10 cellular contexts compared by ENCODE assay signal in genomic region chr12:122099856-122100255, GRCh38. TPM values are rescaled to one million over a fixed set of nuclear protein-coding genes. Genes with fewer than 3 reads are reported as not detected.
DNase-seq lines count a peak whose midpoint lies in the region; ATAC-seq and TF ChIP-seq lines count a peak whose summit lies in the region.
"Had no signal": no experiment of that assay in that cellular context is flagged by ENCODE, and none has a peak within 500 bp of the region (broad histone marks: within the 10 kb centered on the region; RNA-seq: fewer than 3 reads in every experiment).

No MANE protein-coding gene starts in this region.

- DNase-seq in breast epithelium (ENCODE audit: low spot score in 2 of 2) = no peak
- DNase-seq in MCF 10A (ENCODE audit: unreplicated experiment) = no peak
- DNase-seq in T-helper 2 cell treated with Interferon-gamma antibody and Interleukin-4, amounts not matched to agents 5 μg/mL and 100 μg/mL, for 36 hours (ENCODE audit: low spot score) = no peak
- DNase-seq in lower lobe of right lung = no peak
- DNase-seq in transverse colon = no peak
- DNase-seq in progenitor cell of endocrine pancreas (ENCODE audit: low spot score, unreplicated experiment) = no peak
- no peak for DNase-seq in NCI-H187 treated with DMSO at 0.1 percent for 48 hours (lab: John Stamatoyannopoulos, UW)
- DNase-seq: NCI-H226; stimulated activated CD4-positive, alpha-beta T cell treated with anti-CD3 and anti-CD28 coated beads, Interleukin-4, amount 100 ng/mL, for 4 hours had no signal

- 26 to 40% methylated on average over 1 to 3 of the region's 3 CpGs for WGBS in transverse colon (ENCODE audit: low coverage in 1 of 2), 2 donors

- CTCF ChIA-PET in MCF 10A (lab: Yijun Ruan, JAX) = interaction anchor here (0.6 to 6.4 kb wide), 5 partner anchors 17 to 114 kb away, joined by 3 to 40 read pairs (median 3); no protein-coding TSS in a partner anchor

- H3K27me3 Mint-ChIP-seq in MCF 10A (ENCODE audit: insufficient read depth, unreplicated experiment) = no peaks in the 10 kb centered on the region
- H3K27me3 Mint-ChIP-seq in T-helper 2 cell treated with Interferon-gamma antibody and Interleukin-4, amounts not matched to agents 5 μg/mL and 100 μg/mL, for 36 hours (ENCODE audit: low read depth) = no peaks in the 10 kb centered on the region
- no peaks in the 10 kb centered on the region for H3K27me3 Mint-ChIP-seq in progenitor cell of endocrine pancreas

- POLR2A ChIA-PET in MCF 10A (lab: Yijun Ruan, JAX) = interaction anchor here (0.6 to 8.4 kb wide), 5 partner anchors 9 to 211 kb away, joined by 3 to 206 read pairs (median 4); partner anchors contain the start of genes MLXIP and PSMD9

- H3K36me3 ChIP-seq in breast epithelium (no peaks in the 10 kb centered on the region), lower lobe of right lung (no peaks in the 10 kb centered on the region), transverse colon (no peaks in the 10 kb centered on the region)

- H3K9me3 Mint-ChIP-seq in MCF 10A (ENCODE audit: unreplicated experiment) (no peaks in the 10 kb centered on the region), progenitor cell of endocrine pancreas (ENCODE audit: low read depth) (peaks cover 3% of the 10 kb centered on the region)
- no peaks in the 10 kb centered on the region for H3K9me3 Mint-ChIP-seq in T-helper 2 cell treated with Interferon-gamma antibody and Interleukin-4, amounts not matched to agents 5 μg/mL and 100 μg/mL, for 36 hours

- H3K36me3 Mint-ChIP-seq in MCF 10A (ENCODE audit: insufficient read depth, unreplicated experiment) (no peaks in the 10 kb centered on the region), progenitor cell of endocrine pancreas (ENCODE audit: insufficient read depth) (peaks cover 1% of the 10 kb centered on the region)
- H3K36me3 Mint-ChIP-seq in T-helper 2 cell treated with Interferon-gamma antibody and Interleukin-4, amounts not matched to agents 5 μg/mL and 100 μg/mL, for 36 hours (ENCODE audit: low read depth) = peaks cover 7% of the 10 kb centered on the region

- TF ChIP-seq POLR2A in breast epithelium (IDR thresholded peaks at IDR 0.05) = no peak
- TF ChIP-seq POLR2A in transverse colon (IDR thresholded peaks at IDR 0.05) = no peak

- H3K4me3 Mint-ChIP-seq in MCF 10A (ENCODE audit: unreplicated experiment) = no peak overlapping the region
- H3K4me3 Mint-ChIP-seq in T-helper 2 cell treated with Interferon-gamma antibody and Interleukin-4, amounts not matched to agents 5 μg/mL and 100 μg/mL, for 36 hours = peak overlapping the region; percentile 67
- no peak overlapping the region for H3K4me3 Mint-ChIP-seq in progenitor cell of endocrine pancreas (ENCODE audit: low read depth)

- H3K4me3 ChIP-seq in breast epithelium (no peak overlapping the region), lower lobe of right lung (no peak overlapping the region), transverse colon (no peak overlapping the region)

- H3K27ac Mint-ChIP-seq in MCF 10A (ENCODE audit: low read depth, unreplicated experiment) (no peak overlapping the region), progenitor cell of endocrine pancreas (no peak overlapping the region)
- H3K27ac Mint-ChIP-seq in T-helper 2 cell treated with Interferon-gamma antibody and Interleukin-4, amounts not matched to agents 5 μg/mL and 100 μg/mL, for 36 hours = peak overlapping the region; percentile 75

- in situ Hi-C loops in transverse colon (cut with MboI; ENCODE audit: low pct_ligation_motif_present in 1 of 4, low pct_unique_long_range_greater_than_20kb in 1 of 4, low sequenced_read_pairs in 3 of 4) = no loop called here

- ATAC-seq in lower lobe of right lung = no peak
- no peak for ATAC-seq in HG03039 (IDR thresholded peaks at IDR 0.05; ENCODE audit: unreplicated experiment)

- H3K4me1 Mint-ChIP-seq in MCF 10A (ENCODE audit: insufficient read depth, unreplicated experiment) = peaks cover 39% of the 10 kb centered on the region
- peaks cover 40% of the 10 kb centered on the region for H3K4me1 Mint-ChIP-seq in T-helper 2 cell treated with Interferon-gamma antibody and Interleukin-4, amounts not matched to agents 5 μg/mL and 100 μg/mL, for 36 hours (ENCODE audit: low read depth)
- peaks cover 39% of the 10 kb centered on the region for H3K4me1 Mint-ChIP-seq in progenitor cell of endocrine pancreas (ENCODE audit: low read depth)

- no peaks in the 10 kb centered on the region for H3K9me3 ChIP-seq in breast epithelium
- H3K9me3 ChIP-seq in lower lobe of right lung = no peaks in the 10 kb centered on the region
- no peaks in the 10 kb centered on the region for H3K9me3 ChIP-seq in transverse colon

- H3K4me1 ChIP-seq in breast epithelium (peaks cover 0 to 31% of the 10 kb centered on the region in 2 donors), lower lobe of right lung (peaks cover 66% of the 10 kb centered on the region), transverse colon (peaks cover 77 to 96% (median 93%) of the 10 kb centered on the region in 4 donors)

- BruUV-seq in MCF 10A (replicated peaks; lab: Mats Ljungman, UMichigan) = no TSS peak

- peak overlapping the region; percentile 86 to 87 for H3K27ac ChIP-seq in breast epithelium
- H3K27ac ChIP-seq in lower lobe of right lung = peak overlapping the region; percentile 25
- peak overlapping the region; percentile 84 to 94 (median 92) for H3K27ac ChIP-seq in transverse colon

- H3K27me3 ChIP-seq in breast epithelium (no peaks in the 10 kb centered on the region), lower lobe of right lung (ENCODE audit: low read depth) (no peaks in the 10 kb centered on the region), transverse colon (no peaks in the 10 kb centered on the region)

- no peak for TF ChIP-seq EP300 in transverse colon (IDR thresholded peaks at IDR 0.05; ENCODE audit: low read depth)

- no peak for TF ChIP-seq CTCF in breast epithelium (IDR thresholded peaks at IDR 0.05)
- no peak for TF ChIP-seq CTCF in MCF 10A (IDR thresholded peaks at IDR 0.05; ENCODE audit: unreplicated experiment)
- TF ChIP-seq CTCF in lower lobe of right lung (IDR thresholded peaks at IDR 0.05) = no peak
- no peak for TF ChIP-seq CTCF in transverse colon (IDR thresholded peaks at IDR 0.05)
- TF ChIP-seq CTCF in progenitor cell of endocrine pancreas (IDR thresholded peaks at IDR 0.05; ENCODE audit: unreplicated experiment) = no peak

- intact Hi-C loops in breast epithelium (cut with DNase I; ENCODE audit: low total_unique reads) = no loop called here
- intact Hi-C loops in MCF 10A (cut with micrococcal nuclease) = no loop called here
- intact Hi-C loops in lower lobe of right lung (cut with DNase I) = no loop called here
- intact Hi-C loops in transverse colon (cut with DNase I; ENCODE audit: low total_unique reads) = no loop called here

RNA-seq across cellular contexts. Expression of gene MLXIP, which starts 21.3 kb away (rescaled TPM):
- 10 to 100 TPM; 21.1 to 31.1 (median 28.2) TPM for total RNA-seq in breast epithelium
- 34.2 and 35.6 TPM in 2 replicates for total RNA-seq in MCF 10A (2022)
- 55.9 TPM for total RNA-seq in lower lobe of right lung
- 100 to 1,000 TPM in 3 of 4 donors, 10 to 100 TPM in 1; 99.5 to 302 (median 151) TPM for total RNA-seq in transverse colon
- total RNA-seq in progenitor cell of endocrine pancreas = 48.6 and 48.7 TPM in 2 replicates

Comparison
In these comparisons a context has a peak if more than half of its experiments do, and no peak if none do; other contexts are left out.
1. H3K27ac ChIP-seq: peak in every context shown above with its lines; median percentile 92 in transverse colon; 86 in breast epithelium; 25 in lower lobe of right lung.